In genomic region chr20:43549416-43550136, GRCh38 we compare ENCODE assay signal across 1 cellular context.
TF ChIP-seq lines count a peak whose summit lies in the region.

No MANE protein-coding gene starts in this region.

TF ChIP-seq in HepG2, 621 proteins besides CTCF, POLR2A, EP300 and RAD21 (continued from another document):
- no peak for TF ChIP-seq ZNF281 (CRISPR knock-in tag; IDR thresholded peaks at IDR 0.05; ENCODE audit: borderline replicate concordance)
- no peak for TF ChIP-seq TAF15 (IDR thresholded peaks at IDR 0.05; ENCODE audit: low read depth, low read length, poor library complexity, severe bottlenecking)
- no peak for TF ChIP-seq ZNF121 (CRISPR knock-in tag; IDR thresholded peaks at IDR 0.05)
- TF ChIP-seq ZNF703 (CRISPR knock-in tag; IDR thresholded peaks at IDR 0.05; ENCODE audit: borderline replicate concordance), result no peak
- TF ChIP-seq ZFY (CRISPR knock-in tag; IDR thresholded peaks at IDR 0.05), result no peak
- TF ChIP-seq ZNF569 (CRISPR knock-in tag; IDR thresholded peaks at IDR 0.05; ENCODE audit: borderline replicate concordance), result no peak
- no peak for TF ChIP-seq ZNF770 (CRISPR knock-in tag; IDR thresholded peaks at IDR 0.05)
- 0 out of 2 replicates have a peak, but pooled peaks have one; percentile 48 for TF ChIP-seq ZNF572 (CRISPR knock-in tag; IDR thresholded peaks at IDR 0.05)
- TF ChIP-seq IKZF4 (CRISPR knock-in tag; IDR thresholded peaks at IDR 0.05; ENCODE audit: borderline replicate concordance, low read depth, not compliant biosample characterization), result no peak
- TF ChIP-seq ZNF232 (CRISPR knock-in tag; IDR thresholded peaks at IDR 0.05; ENCODE audit: borderline replicate concordance), result no peak
- TF ChIP-seq ZNF501 (CRISPR knock-in tag; IDR thresholded peaks at IDR 0.05), result 0 out of 2 replicates have a peak, but pooled peaks have one; percentile 41
- no peak for TF ChIP-seq TGIF2 (CRISPR knock-in tag; IDR thresholded peaks at IDR 0.05)
- TF ChIP-seq THAP11 (CRISPR knock-in tag; IDR thresholded peaks at IDR 0.05), result no peak
- TF ChIP-seq ZNF629 (CRISPR knock-in tag; conservative IDR thresholded peaks at IDR 0.05), result no peak
- TF ChIP-seq SOX5 (CRISPR knock-in tag; IDR thresholded peaks at IDR 0.05; ENCODE audit: borderline replicate concordance), result no peak
- TF ChIP-seq ETV5 (CRISPR knock-in tag; IDR thresholded peaks at IDR 0.05; ENCODE audit: borderline replicate concordance), result no peak
- no peak for TF ChIP-seq HNRNPL (IDR thresholded peaks at IDR 0.05; ENCODE audit: low read depth, low read length)
- no peak for TF ChIP-seq RFXANK (CRISPR knock-in tag; IDR thresholded peaks at IDR 0.05)
- TF ChIP-seq NKX3-1 (CRISPR knock-in tag; IDR thresholded peaks at IDR 0.05), result no peak
- TF ChIP-seq ZNF326 (CRISPR knock-in tag; IDR thresholded peaks at IDR 0.05; ENCODE audit: borderline replicate concordance), result no peak
- no peak for TF ChIP-seq ATM (IDR thresholded peaks at IDR 0.05; ENCODE audit: borderline replicate concordance)
- no peak for TF ChIP-seq ZBTB38 (CRISPR knock-in tag; IDR thresholded peaks at IDR 0.05)
TF ChIP-seq in HepG2: peak in this region for 8.
